In genomic region chr2:218642121-218642656, GRCh38 we compare ENCODE assay signal across 26 cellular contexts.
"Had no signal": no experiment of that assay in that cellular context is flagged by ENCODE, and none has a peak within 500 bp of the region (broad histone marks: within the 10 kb centered on the region; RNA-seq: fewer than 3 reads in every experiment).

No MANE protein-coding gene starts in this region.

- H3K4me3 Mint-ChIP-seq: activated CD4-positive, alpha-beta memory T cell treated with anti-CD3 and anti-CD28 coated beads for 36 hours; activated naive CD8-positive, alpha-beta T cell treated with anti-CD3 and anti-CD28 coated beads, Interleukin-2, amount 50 U/mL, for 24 hours; activated T-cell treated with anti-CD3 and anti-CD28 coated beads, Interleukin-2, amount 50 U/mL, for 4 hours; T-helper 17 cell; WTC11 had no signal

- H3K4me1 ChIP-seq: ascending aorta had no signal

- H3K27ac Mint-ChIP-seq: activated CD4-positive, alpha-beta memory T cell treated with anti-CD3 and anti-CD28 coated beads for 36 hours; activated naive CD8-positive, alpha-beta T cell treated with anti-CD3 and anti-CD28 coated beads, Interleukin-2, amount 50 U/mL, for 24 hours; T-helper 17 cell; WTC11 had no signal

- FAIRE-seq: bronchial epithelial cell had no signal

- H3K9ac ChIP-seq: KMS-11 had no signal

- H3K4me1 Mint-ChIP-seq: activated naive CD8-positive, alpha-beta T cell treated with anti-CD3 and anti-CD28 coated beads, Interleukin-2, amount 50 U/mL, for 24 hours; WTC11 had no signal

- H3K9me3 ChIP-seq: ascending aorta, body of pancreas had no signal

- H3K9me3 Mint-ChIP-seq: activated CD4-positive, alpha-beta memory T cell treated with anti-CD3 and anti-CD28 coated beads for 36 hours; activated naive CD4-positive, alpha-beta T cell treated with anti-CD3 and anti-CD28 coated beads, Interleukin-2, amount 50 U/mL, for 72 hours; activated naive CD8-positive, alpha-beta T cell treated with anti-CD3 and anti-CD28 coated beads, Interleukin-2, amount 50 U/mL, for 24 hours; activated T-cell treated with anti-CD3 and anti-CD28 coated beads, Interleukin-2, amount 50 U/mL, for 4 hours; WTC11 had no signal

- H3K4me2 ChIP-seq: KMS-11 had no signal

- DNase-seq: activated CD4-positive, alpha-beta memory T cell treated with anti-CD3 and anti-CD28 coated beads for 36 hours; activated CD4-positive, alpha-beta T cell treated with anti-CD3 and anti-CD28 coated beads for 48 hours; activated CD4-positive, CD25-positive, alpha-beta regulatory T cell treated with anti-CD3 and anti-CD28 coated beads, Interleukin-2, amount 50 U/mL, for 72 hours; activated CD8-positive, alpha-beta memory T cell treated with anti-CD3 and anti-CD28 coated beads for 24 hours; activated effector memory CD4-positive, alpha-beta T cell treated with anti-CD3 and anti-CD28 coated beads, Interleukin-2, amount 50 U/mL, for 16 hours; activated naive CD4-positive, alpha-beta T cell treated with Interleukin-2 at 50 U/mL for 16 hours; activated naive CD8-positive, alpha-beta T cell treated with anti-CD3 and anti-CD28 coated beads, Interleukin-2, amount 50 U/mL, for 24 hours; activated T-cell treated with anti-CD3 and anti-CD28 coated beads, Interleukin-2, amount 50 U/mL, for 4 hours; amniotic stem cell; body of pancreas; NCI-H1092; NCI-H1417; NCI-H1930; NCI-H2171; NCI-H2227 treated with DMSO at 0.1 percent for 48 hours; NCI-H446 treated with DMSO at 0.1 percent for 48 hours; NCI-H526; NCI-H82; SIG-M5; T-helper 17 cell; T-helper 9 cell had no signal

- ATAC-seq: activated naive CD4-positive, alpha-beta T cell treated with anti-CD3 and anti-CD28 coated beads, Interleukin-2, amount 50 U/mL, for 72 hours; activated T-cell treated with anti-CD3 and anti-CD28 coated beads, Interleukin-2, amount 50 U/mL, for 4 hours; body of pancreas; T-helper 17 cell; WTC11 had no signal

- H3K4me3 ChIP-seq: ascending aorta, body of pancreas had no signal

- H3K27me3 ChIP-seq: ascending aorta, body of pancreas had no signal

- H3K27ac ChIP-seq: ascending aorta, body of pancreas, KMS-11 had no signal

- H3K27me3 Mint-ChIP-seq: activated CD4-positive, alpha-beta memory T cell treated with anti-CD3 and anti-CD28 coated beads for 36 hours; activated naive CD8-positive, alpha-beta T cell treated with anti-CD3 and anti-CD28 coated beads, Interleukin-2, amount 50 U/mL, for 24 hours; T-helper 17 cell had no signal
